ENCODE assay signal across 7 cellular contexts in the genomic region with DNA sequence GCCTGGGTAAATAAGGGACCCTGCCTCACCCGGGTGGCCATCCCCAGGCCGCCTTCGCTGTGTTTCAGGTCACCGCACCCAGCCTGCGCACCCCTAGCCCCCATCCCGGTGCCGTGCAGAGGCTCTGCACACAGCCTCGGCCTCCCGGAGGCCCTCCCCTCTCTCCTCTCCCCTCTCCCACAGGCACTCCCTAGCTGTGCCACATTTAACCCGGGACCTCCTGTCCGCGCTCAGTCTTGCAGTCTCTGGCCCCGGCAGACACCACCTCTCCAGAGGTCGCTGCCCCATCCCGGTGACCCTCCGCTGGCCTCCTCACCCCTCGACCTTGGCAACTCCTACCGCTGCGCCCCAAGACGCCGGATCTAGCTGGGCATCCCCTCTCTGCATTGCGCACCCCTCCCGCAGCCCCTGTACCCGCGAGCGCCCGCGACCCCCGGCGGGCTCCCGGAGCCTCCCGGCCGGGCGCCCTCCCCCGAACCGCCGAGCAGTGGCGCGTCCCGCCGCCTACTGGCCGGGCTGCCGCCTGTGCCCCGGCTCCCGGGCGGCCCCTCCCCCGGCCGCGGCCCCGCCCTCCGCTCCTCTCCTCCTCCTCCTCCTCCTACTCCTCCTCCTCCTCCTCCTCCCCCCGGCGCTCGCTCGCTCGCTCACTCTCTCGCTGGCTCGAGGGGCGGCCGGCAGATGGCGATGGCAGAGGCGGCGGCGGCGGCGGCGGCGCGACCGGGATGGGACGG. TPM values are rescaled to one million over a fixed set of nuclear protein-coding genes. Genes with fewer than 3 reads are reported as not detected.
DNase-seq lines count a peak whose midpoint lies in the region; ATAC-seq, FAIRE-seq and TF ChIP-seq lines count a peak whose summit lies in the region.

Gene TMEM132B (plus strand): TSS at position 647 of the 731 bp plus-strand sequence.

- H3K27ac Mint-ChIP-seq in neural progenitor cell: no peak within 1 kb of the TSS

- H3K4me2 ChIP-seq in neural progenitor cell: peak within 1 kb of the TSS; percentile 100

- peak within 1 kb of the TSS; percentile 23 for H3K4me3 Mint-ChIP-seq in activated T-cell treated with anti-CD3 and anti-CD28 coated beads, Interleukin-2, amount 50 U/mL, for 4 hours
- H3K4me3 Mint-ChIP-seq in neural progenitor cell: peak within 1 kb of the TSS; percentile 85

- H3K4me3 ChIP-seq in GM12865 (ENCODE audit: low read depth, low read length): no peak within 1 kb of the TSS
- H3K4me3 ChIP-seq in fibroblast of villous mesenchyme (ENCODE audit: low read depth, low read length): peak within 1 kb of the TSS; percentile 51
- peak within 1 kb of the TSS; percentile 94 for H3K4me3 ChIP-seq in neural progenitor cell

- peak; percentile 73 for DNase-seq in GM12865 (ENCODE audit: low read depth)
- peak; percentile 28 to 69 for DNase-seq in NCI-H446 (lab: John Stamatoyannopoulos, UW)
- DNase-seq in activated T-cell treated with anti-CD3 and anti-CD28 coated beads, Interleukin-2, amount 50 U/mL, for 4 hours: no peak
- peak; percentile 76 for DNase-seq in fibroblast of villous mesenchyme (ENCODE audit: low read depth)
- peak; percentile 97 for DNase-seq in neural progenitor cell (ENCODE audit: low spot score)
- peak; percentile 92 for DNase-seq in urothelium cell line (ENCODE audit: low spot score)

- peak; percentile 88 for FAIRE-seq in urothelium cell line (lab: Jason Lieb, UNC)

- H3K79me2 ChIP-seq in neural progenitor cell (ENCODE audit: low read depth): no peaks in the 10 kb centered on the region

- H3K27me3 ChIP-seq in neural progenitor cell: peaks cover 60% of the 10 kb centered on the region

- peaks cover 53% of the 10 kb centered on the region for H4K20me1 ChIP-seq in neural progenitor cell (ENCODE audit: low read depth)

- no peaks in the 10 kb centered on the region for H3K36me3 ChIP-seq in neural progenitor cell

- H3K36me3 Mint-ChIP-seq in activated T-cell treated with anti-CD3 and anti-CD28 coated beads, Interleukin-2, amount 50 U/mL, for 4 hours (ENCODE audit: insufficient read depth): no peaks in the 10 kb centered on the region
- H3K36me3 Mint-ChIP-seq in neural progenitor cell: no peaks in the 10 kb centered on the region

- H3K27ac ChIP-seq in neural progenitor cell: peak within 1 kb of the TSS; percentile 0

- no peak for TF ChIP-seq CTCF in GM12865 (IDR thresholded peaks at IDR 0.05; ENCODE audit: insufficient read depth, low read depth, low read length, missing control alignments)
- peak; percentile 18 for TF ChIP-seq CTCF in fibroblast of villous mesenchyme (IDR thresholded peaks at IDR 0.05; ENCODE audit: insufficient read depth, low read depth, low read length)
- peak; percentile 68 for TF ChIP-seq CTCF in neural progenitor cell (IDR thresholded peaks at IDR 0.05)

- H3K4me1 ChIP-seq in neural progenitor cell: peaks cover 54% of the 10 kb centered on the region

- peaks cover 48% of the 10 kb centered on the region for H3F3A ChIP-seq in neural progenitor cell (ENCODE audit: low read depth)

- peak; percentile 63 for ATAC-seq in HG02678 (IDR thresholded peaks at IDR 0.05; ENCODE audit: unreplicated experiment)
- ATAC-seq in activated T-cell treated with anti-CD3 and anti-CD28 coated beads, Interleukin-2, amount 50 U/mL, for 4 hours: peak; percentile 31 to 61

- no peaks in the 10 kb centered on the region for H3K9me3 Mint-ChIP-seq in activated T-cell treated with anti-CD3 and anti-CD28 coated beads, Interleukin-2, amount 50 U/mL, for 4 hours
- peaks cover 2% of the 10 kb centered on the region for H3K9me3 Mint-ChIP-seq in neural progenitor cell

- no peaks in the 10 kb centered on the region for H3K9me3 ChIP-seq in neural progenitor cell (ENCODE audit: low read depth)

- H3K9ac ChIP-seq in neural progenitor cell: no peak within 1 kb of the TSS

- peaks cover 73% of the 10 kb centered on the region for H3K27me3 Mint-ChIP-seq in activated T-cell treated with anti-CD3 and anti-CD28 coated beads, Interleukin-2, amount 50 U/mL, for 4 hours (ENCODE audit: low read depth)
- peaks cover 43% of the 10 kb centered on the region for H3K27me3 Mint-ChIP-seq in neural progenitor cell (ENCODE audit: insufficient read depth, low read depth)

- peak within 1 kb of the TSS; percentile 63 for H2AFZ ChIP-seq in neural progenitor cell (replicated peaks)

- peaks cover 12% of the 10 kb centered on the region for H3K4me1 Mint-ChIP-seq in activated T-cell treated with anti-CD3 and anti-CD28 coated beads, Interleukin-2, amount 50 U/mL, for 4 hours (ENCODE audit: low read depth)
- peaks cover 40% of the 10 kb centered on the region for H3K4me1 Mint-ChIP-seq in neural progenitor cell

RNA-seq across cellular contexts. Expression of gene TMEM132B, which starts in this region (rescaled TPM):
- under 1 TPM in 1 of 3 donors, not detected in 2; 0.03 TPM for total RNA-seq in activated T-cell treated with anti-CD3 and anti-CD28 coated beads, Interleukin-2, amount 50 U/mL, for 4 hours
- total RNA-seq in fibroblast of villous mesenchyme (5.5 and 10.4 TPM in 2 replicates), neural progenitor cell (ENCODE audit: low replicate concordance) (12.8 and 13.2 TPM in 2 replicates)

Comparison
In these comparisons a context has a peak if more than half of its experiments do, and no peak if none do; other contexts are left out.
1. Peak in ATAC-seq in activated T-cell treated with anti-CD3 and anti-CD28 coated beads, Interleukin-2, amount 50 U/mL, for 4 hours; RNA of the gene not detected or under 1 TPM.